In genomic region chr11:119566299-119566698, GRCh38 we compare ENCODE assay signal across 18 cellular contexts.
DNase-seq lines count a peak whose midpoint lies in the region; ATAC-seq, FAIRE-seq and TF ChIP-seq lines count a peak whose summit lies in the region.
"Had no signal": no experiment of that assay in that cellular context is flagged by ENCODE, and none has a peak within 500 bp of the region (broad histone marks: within the 10 kb centered on the region; RNA-seq: fewer than 3 reads in every experiment).

No MANE protein-coding gene starts in this region.

- H2AFZ ChIP-seq in hepatocyte, result no peak overlapping the region

- peak; percentile 72 for ATAC-seq in left ventricle myocardium superior
- ATAC-seq in left cardiac atrium, result no peak
- no peak for ATAC-seq in HG02759 (IDR thresholded peaks at IDR 0.05; ENCODE audit: unreplicated experiment)
- ATAC-seq: A549 had no signal

- WGBS in hepatocyte (ENCODE audit: low lambda C conversion rate, missing lambda C conversion rate), result 69% methylated on average over 2 of the region's 2 CpGs
- WGBS in small intestine, 3 donors, result 12 to 63% (median 40%) methylated on average over 2 of the region's 2 CpGs
- WGBS in spleen, 5 donors, result 78 to 89% (median 83%) methylated on average over 2 of the region's 2 CpGs

- no peak for TF ChIP-seq POLR2A in spleen (IDR thresholded peaks at IDR 0.05)

- TF ChIP-seq CTCF in hepatocyte (IDR thresholded peaks at IDR 0.05; ENCODE audit: poor library complexity), result no peak
- no peak for TF ChIP-seq CTCF in spleen (IDR thresholded peaks at IDR 0.05 in 8 of 11, conservative IDR thresholded peaks at IDR 0.05 in 3 of 11)

- H3K79me2 ChIP-seq in hepatocyte, result no peaks in the 10 kb centered on the region

- H4K20me1 ChIP-seq in hepatocyte (ENCODE audit: insufficient read depth, poor library complexity, severe bottlenecking), result no peaks in the 10 kb centered on the region

- DNase-seq in left ventricle myocardium superior (no peak), left cardiac atrium (no peak), hepatocyte (ENCODE audit: low spot score) (no peak), small intestine (peak; percentile 93), spleen (no peak)
- DNase-seq: BE2C; CD4-positive, alpha-beta memory T cell; DMS153; EL; GOT3; H9 had no signal

- no peaks in the 10 kb centered on the region for H3K9me2 ChIP-seq in hepatocyte (replicated peaks; ENCODE audit: insufficient read depth)

- H3K27me3 ChIP-seq in hepatocyte, result no peaks in the 10 kb centered on the region
- H3K27me3 ChIP-seq in small intestine (ENCODE audit: control insufficient read depth in 2 of 2, insufficient read depth in 2 of 2, low read length in 2 of 2), result no peaks in the 10 kb centered on the region
- no peaks in the 10 kb centered on the region for H3K27me3 ChIP-seq in spleen (replicated peaks in 1 of 7)
- H3K27me3 ChIP-seq: BE2C had no signal

- H3K27ac ChIP-seq in hepatocyte (peak overlapping the region; percentile 4), small intestine (ENCODE audit: low read depth in 1 of 2, low read length in 1 of 2) (peak overlapping the region in 1 of 2 donors; percentile 48), spleen (no peak overlapping the region)
- H3K27ac ChIP-seq: A549, C4-2B had no signal

- no peaks in the 10 kb centered on the region for H3K36me3 ChIP-seq in hepatocyte (replicated peaks; ENCODE audit: insufficient read depth, low read depth)
- H3K36me3 ChIP-seq in small intestine (ENCODE audit: control insufficient read depth in 2 of 2, insufficient read depth in 2 of 2, low read length in 2 of 2), result no peaks in the 10 kb centered on the region
- no peaks in the 10 kb centered on the region for H3K36me3 ChIP-seq in spleen
- H3K36me3 ChIP-seq: BE2C had no signal

- H3K4me2 ChIP-seq in hepatocyte, result no peak overlapping the region
- H3K4me2 ChIP-seq: A549 had no signal

- no peak for FAIRE-seq in small intestine (lab: Jason Lieb, UNC)
- FAIRE-seq: A549, D721Med, G401.6, GM12892, GM19239 had no signal

- intact Hi-C loops in left ventricle myocardium superior (cut with micrococcal nuclease), result no loop called here
- intact Hi-C loops in left cardiac atrium (cut with DNase I), result no loop called here
- intact Hi-C loops in spleen (cut with DNase I; ENCODE audit: low total_unique reads), result no loop called here

- H3K4me3 ChIP-seq in hepatocyte, result no peak overlapping the region
- H3K4me3 ChIP-seq in small intestine (ENCODE audit: low read depth in 1 of 2, low read length in 2 of 2), result no peak overlapping the region
- no peak overlapping the region for H3K4me3 ChIP-seq in spleen
- H3K4me3 ChIP-seq: A549 had no signal

- H3K4me1 ChIP-seq in hepatocyte (ENCODE audit: insufficient read depth) (peaks cover 5% of the 10 kb centered on the region), small intestine (ENCODE audit: control insufficient read depth in 2 of 2, insufficient read depth in 1 of 2, low read depth in 1 of 2, low read length in 1 of 2) (no peaks in the 10 kb centered on the region), spleen (no peaks in the 10 kb centered on the region)

- no peaks in the 10 kb centered on the region for H3K9me3 ChIP-seq in hepatocyte (ENCODE audit: low read depth)
- H3K9me3 ChIP-seq in small intestine (ENCODE audit: control insufficient read depth, low read depth), result no peaks in the 10 kb centered on the region
- H3K9me3 ChIP-seq in spleen, result no peaks in the 10 kb centered on the region
- H3K9me3 ChIP-seq: A549, BE2C had no signal
